In the genomic region with DNA sequence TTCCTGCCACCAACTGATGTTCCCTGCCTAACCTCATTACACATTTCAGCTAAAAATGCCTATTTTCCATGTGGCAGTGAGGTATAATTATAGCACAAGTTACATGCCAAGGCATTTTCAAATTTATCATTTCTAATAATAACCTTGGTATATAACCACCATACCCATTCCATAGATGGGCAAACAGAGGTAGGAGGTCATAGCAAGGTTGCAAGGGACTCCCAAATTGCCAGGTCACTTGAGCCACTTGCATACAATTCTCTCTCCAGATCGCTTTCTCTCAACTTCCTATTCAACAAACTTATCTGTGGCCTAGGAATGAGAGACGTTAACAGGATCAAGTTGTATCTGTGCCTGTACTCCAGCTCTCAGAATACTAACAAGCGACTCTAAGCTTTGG, we compare ENCODE assay signal across 19 cellular contexts.
"Had no signal": no experiment of that assay in that cellular context is flagged by ENCODE, and none has a peak within 500 bp of the region (broad histone marks: within the 10 kb centered on the region; RNA-seq: fewer than 3 reads in every experiment).

No MANE protein-coding gene starts in this region.

- H3K4me3 ChIP-seq: coronary artery, lower lobe of right lung, prostate gland, right atrium auricular region, skin epidermis, spleen, suprapubic skin, transverse colon, upper lobe of right lung, uterus had no signal

- H3K27ac Mint-ChIP-seq: stimulated activated naive CD8-positive, alpha-beta T cell treated with anti-CD3 and anti-CD28 coated beads, Interleukin-15, amount 100 ng/mL, for 72 hours had no signal

- H3K4me1 ChIP-seq: lower lobe of right lung, prostate gland, suprapubic skin, uterus had no signal

- H3K9me3 Mint-ChIP-seq: neural crest cell; stimulated activated naive CD8-positive, alpha-beta T cell treated with anti-CD3 and anti-CD28 coated beads, Interleukin-15, amount 100 ng/mL, for 72 hours had no signal

- H3K4me3 Mint-ChIP-seq: naive thymus-derived CD8-positive, alpha-beta T cell; neural crest cell; stimulated activated naive CD8-positive, alpha-beta T cell treated with anti-CD3 and anti-CD28 coated beads, Interleukin-15, amount 100 ng/mL, for 72 hours had no signal

- H3K36me3 ChIP-seq: lower lobe of right lung, prostate gland, right atrium auricular region, spleen, suprapubic skin, transverse colon, upper lobe of right lung, uterus had no signal

- H3K27me3 Mint-ChIP-seq: naive thymus-derived CD8-positive, alpha-beta T cell had no signal

- H3K9me3 ChIP-seq: lower lobe of right lung, prostate gland, right atrium auricular region, spleen, suprapubic skin, transverse colon, upper lobe of right lung, uterus had no signal

- H3K27me3 ChIP-seq: right atrium auricular region, spleen, suprapubic skin, transverse colon, upper lobe of right lung, uterus had no signal

- FAIRE-seq: frontal cortex, keratinocyte had no signal

- H3K27ac ChIP-seq: coronary artery, lower lobe of right lung, prostate gland, right atrium auricular region, skin epidermis, spleen, suprapubic skin, transverse colon, upper lobe of right lung, uterus had no signal

- ATAC-seq: left ventricle myocardium superior; naive thymus-derived CD8-positive, alpha-beta T cell; stimulated activated naive CD8-positive, alpha-beta T cell treated with anti-CD3 and anti-CD28 coated beads, Interleukin-15, amount 100 ng/mL, for 72 hours; upper lobe of right lung had no signal

- DNase-seq: dermis blood vessel endothelial cell; effector memory CD4-positive, alpha-beta T cell; left ventricle myocardium superior; lower lobe of right lung; naive thymus-derived CD8-positive, alpha-beta T cell; stimulated activated naive CD4-positive, alpha-beta T cell; stimulated activated naive CD8-positive, alpha-beta T cell treated with anti-CD3 and anti-CD28 coated beads, Interleukin-15, amount 100 ng/mL, for 72 hours; transverse colon; upper lobe of right lung; uterus had no signal
